1 cellular context compared by ENCODE assay signal in genomic region chr4:158786155-158786581, GRCh38.
TF ChIP-seq lines count a peak whose summit lies in the region.

No MANE protein-coding gene starts in this region.

TF ChIP-seq in endothelial cell of umbilical vein, 7 proteins besides CTCF, POLR2A, EP300 and RAD21 (continued from another document):
- TF ChIP-seq MYC (IDR thresholded peaks at IDR 0.05; ENCODE audit: low read depth, low read length) = no peak
- TF ChIP-seq FOS (IDR thresholded peaks at IDR 0.05; ENCODE audit: borderline replicate concordance, insufficient read depth, low read length) = no peak
- no peak for TF ChIP-seq JUN (IDR thresholded peaks at IDR 0.05; ENCODE audit: borderline replicate concordance, insufficient read depth, insufficient read length, low read depth)
- no peak for TF ChIP-seq EZH2 (IDR thresholded peaks at IDR 0.05; ENCODE audit: borderline replicate concordance, low read depth, low read length, severe bottlenecking)
- no peak for TF ChIP-seq MAX (IDR thresholded peaks at IDR 0.05; ENCODE audit: insufficient read depth, insufficient read length)
